13 cellular contexts compared by ENCODE assay signal in the genomic region with DNA sequence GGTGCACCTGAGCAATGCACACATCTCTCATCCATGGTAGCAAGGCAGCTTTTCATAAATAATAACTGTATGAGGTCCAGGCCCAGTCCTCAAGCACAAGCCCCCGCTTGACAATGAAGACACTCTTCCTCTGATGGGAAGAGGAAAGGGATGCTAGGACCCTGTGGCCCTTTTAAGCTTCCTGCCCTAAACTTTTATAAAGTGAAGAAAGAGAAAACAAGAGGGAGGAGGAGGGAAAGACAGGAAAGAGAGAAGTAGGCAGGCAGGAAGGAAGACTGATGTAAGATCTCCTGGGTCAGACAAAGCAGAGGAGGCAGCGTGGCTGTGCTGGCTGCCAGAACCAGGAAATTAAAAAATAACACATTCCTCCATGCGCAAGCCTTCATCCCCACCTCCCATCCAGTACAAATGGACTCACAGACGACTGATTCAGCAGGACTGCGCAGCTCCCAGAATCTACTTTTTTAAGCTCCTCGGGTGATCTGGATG. TPM values are rescaled to one million over a fixed set of nuclear protein-coding genes. Genes with fewer than 3 reads are reported as not detected.
DNase-seq lines count a peak whose midpoint lies in the region; ATAC-seq and TF ChIP-seq lines count a peak whose summit lies in the region.
"Had no signal": no experiment of that assay in that cellular context is flagged by ENCODE, and none has a peak within 500 bp of the region (broad histone marks: within the 10 kb centered on the region; RNA-seq: fewer than 3 reads in every experiment).

No MANE protein-coding gene starts in this region.

- H3K36me3 Mint-ChIP-seq in activated T-helper 17 cell treated with anti-CD3 and anti-CD28 coated beads, Interleukin-2, amount 50 U/mL, for 72 hours (ENCODE audit: low read depth), result peaks cover 67% of the 10 kb centered on the region

- H3K27ac Mint-ChIP-seq in activated T-helper 17 cell treated with anti-CD3 and anti-CD28 coated beads, Interleukin-2, amount 50 U/mL, for 72 hours, result peak overlapping the region; percentile 85

- H3K9me3 Mint-ChIP-seq in activated T-helper 17 cell treated with anti-CD3 and anti-CD28 coated beads, Interleukin-2, amount 50 U/mL, for 72 hours, result peaks cover 4% of the 10 kb centered on the region

- H3K27ac ChIP-seq in right atrium auricular region (peak overlapping the region in 1 of 2 donors; percentile 40), urinary bladder (ENCODE audit: low read depth) (peak overlapping the region; percentile 69)
- H3K27ac ChIP-seq: C4-2B had no signal

- WGBS in urinary bladder, result 70% methylated on average over 6 of the region's 6 CpGs

- H3K4me1 Mint-ChIP-seq in activated T-helper 17 cell treated with anti-CD3 and anti-CD28 coated beads, Interleukin-2, amount 50 U/mL, for 72 hours, result peaks cover 28% of the 10 kb centered on the region

- H3K27me3 Mint-ChIP-seq in activated T-helper 17 cell treated with anti-CD3 and anti-CD28 coated beads, Interleukin-2, amount 50 U/mL, for 72 hours, result no peaks in the 10 kb centered on the region

- H3K4me3 Mint-ChIP-seq in activated T-helper 17 cell treated with anti-CD3 and anti-CD28 coated beads, Interleukin-2, amount 50 U/mL, for 72 hours, result peak overlapping the region; percentile 17

- H3K36me3 ChIP-seq in right atrium auricular region, result peaks cover 38% of the 10 kb centered on the region
- peaks cover 5% of the 10 kb centered on the region for H3K36me3 ChIP-seq in urinary bladder (ENCODE audit: insufficient read depth)

- no peak for TF ChIP-seq CTCF in right atrium auricular region (IDR thresholded peaks at IDR 0.05)

- intact Hi-C loops in Right ventricle myocardium inferior (cut with DNase I), result no loop called here

- H3K9me3 ChIP-seq in right atrium auricular region, result no peaks in the 10 kb centered on the region

- H3K4me3 ChIP-seq in right atrium auricular region, result no peak overlapping the region
- H3K4me3 ChIP-seq in urinary bladder (ENCODE audit: low read depth, low read length), result no peak overlapping the region

- H3K27me3 ChIP-seq in right atrium auricular region, result no peaks in the 10 kb centered on the region

- DNase-seq in Right ventricle myocardium inferior (ENCODE audit: missing footprints) (no peak), right atrium auricular region (ENCODE audit: low spot score) (no peak), kidney tubule cell (ENCODE audit: low spot score) (peak; percentile 61), NCI-H187 (lab: John Stamatoyannopoulos, UW) (no peak), C1 segment of cervical spinal cord (lab: John Stamatoyannopoulos, UW) (no peak)
- DNase-seq in stimulated activated CD4-positive, alpha-beta T cell treated with anti-CD3 and anti-CD28 coated beads, Interleukin-1b, Interleukin-23, amount 100 ng/mL, for 48 hours, result no peak
- DNase-seq: activated CD8-positive, alpha-beta memory T cell treated with anti-CD3 and anti-CD28 coated beads for 24 hours; foreskin melanocyte; NCI-H1092; small intestine had no signal

- H3K4me1 ChIP-seq in right atrium auricular region (peaks cover 0 to 24% of the 10 kb centered on the region in 2 donors), urinary bladder (ENCODE audit: insufficient read depth) (no peaks in the 10 kb centered on the region)

- ATAC-seq in Right ventricle myocardium inferior, result peak; percentile 73
- peak; percentile 49 for ATAC-seq in activated T-helper 17 cell treated with anti-CD3 and anti-CD28 coated beads, Interleukin-2, amount 50 U/mL, for 72 hours (replicated peaks)

RNA-seq across cellular contexts. Expression of gene TNFAIP3, which starts 16.4 kb away (rescaled TPM):
- total RNA-seq in Right ventricle myocardium inferior (6.8 TPM), right atrium auricular region (10 to 100 TPM in 1 of 2 donors, 1 to 10 TPM in 1; 8.5 to 14.5 TPM), urinary bladder (17.0 TPM)
- total RNA-seq in activated T-helper 17 cell treated with anti-CD3 and anti-CD28 coated beads, Interleukin-2, amount 50 U/mL, for 72 hours, result 100 to 1,000 TPM; 254 to 663 TPM
- 25.3 TPM for polyA plus RNA-seq in urinary bladder

Comparison
In these comparisons a context has a peak if more than half of its experiments do, and no peak if none do; other contexts are left out.
1. RNA of gene TNFAIP3, which starts 16.4 kb away (total RNA-seq): 254 to 663 TPM in activated T-helper 17 cell treated with anti-CD3 and anti-CD28 coated beads, Interleukin-2, amount 50 U/mL, for 72 hours; 17.0 TPM in urinary bladder (single experiment), 8.5 to 14.5 TPM in right atrium auricular region and 6.8 TPM in Right ventricle myocardium inferior (single experiment); every median in the first group is over 10 times any median in the second.